ENCODE assay signal across 12 cellular contexts in genomic region chr12:132460571-132460970, GRCh38. TPM values are rescaled to one million over a fixed set of nuclear protein-coding genes. Genes with fewer than 3 reads are reported as not detected.
DNase-seq lines count a peak whose midpoint lies in the region; ATAC-seq and TF ChIP-seq lines count a peak whose summit lies in the region.
"Had no signal": no experiment of that assay in that cellular context is flagged by ENCODE, and none has a peak within 500 bp of the region (broad histone marks: within the 10 kb centered on the region; RNA-seq: fewer than 3 reads in every experiment).

No MANE protein-coding gene starts in this region.

- peaks cover 18% of the 10 kb centered on the region for H3K4me1 ChIP-seq in NT2/D1 (ENCODE audit: insufficient read depth, insufficient read length)
- peaks cover 4% of the 10 kb centered on the region for H3K4me1 ChIP-seq in hepatocyte (ENCODE audit: insufficient read depth)
- H3K4me1 ChIP-seq in testis = no peaks in the 10 kb centered on the region

- no peak for ATAC-seq in GM21515 (IDR thresholded peaks at IDR 0.05; ENCODE audit: unreplicated experiment)

- H4K20me1 ChIP-seq in hepatocyte (ENCODE audit: insufficient read depth, poor library complexity, severe bottlenecking) = no peaks in the 10 kb centered on the region

- intact Hi-C loops in testis (cut with DNase I; ENCODE audit: low total_unique reads) = no loop called here

- no peaks in the 10 kb centered on the region for H3K79me2 ChIP-seq in hepatocyte

- TF ChIP-seq CTCF in 22Rv1 (IDR thresholded peaks at IDR 0.05) = peak; percentile 71
- TF ChIP-seq CTCF in GM06990 (IDR thresholded peaks at IDR 0.05; ENCODE audit: insufficient read depth, low read length, poor library complexity, severe bottlenecking) = peak; percentile 17
- TF ChIP-seq CTCF in hepatocyte (IDR thresholded peaks at IDR 0.05; ENCODE audit: poor library complexity) = peak; percentile 13
- TF ChIP-seq CTCF in testis (IDR thresholded peaks at IDR 0.05) = no peak

- no peak overlapping the region for H3K4me2 ChIP-seq in hepatocyte

- H3K9me3 ChIP-seq in NT2/D1 (ENCODE audit: insufficient read depth, low read length) (0 out of 2 replicates have a peak, but pooled peaks cover 5% of the 10 kb centered on the region), hepatocyte (ENCODE audit: low read depth) (no peaks in the 10 kb centered on the region), testis (no peaks in the 10 kb centered on the region)

- TF ChIP-seq POLR2A in testis (IDR thresholded peaks at IDR 0.05) = no peak

- H3K27ac ChIP-seq in 22Rv1 (no peak overlapping the region), hepatocyte (no peak overlapping the region), testis (no peak overlapping the region)
- H3K27ac ChIP-seq: C4-2B, skin epidermis had no signal

- DNase-seq in GM06990 (ENCODE audit: extremely low read depth, insufficient read length) = no peak
- peak; percentile 38 for DNase-seq in NT2/D1 (ENCODE audit: low read depth, low spot score)
- DNase-seq in hepatocyte (ENCODE audit: low spot score) = no peak
- DNase-seq in SKM-1 (lab: John Stamatoyannopoulos, UW; ENCODE audit: unreplicated experiment) = no peak
- DNase-seq in NCI-H1417 (lab: John Stamatoyannopoulos, UW) = no peak
- DNase-seq in testis = no peak
- DNase-seq: activated B cell treated with CpG ODN at 0.5 μM for 24 hours; activated naive CD4-positive, alpha-beta T cell treated with Interleukin-2 at 50 U/mL for 16 hours had no signal

- H3K27me3 ChIP-seq in GM06990 (replicated peaks; ENCODE audit: control insufficient read depth, insufficient read depth, low read length) (no peaks in the 10 kb centered on the region), NT2/D1 (ENCODE audit: insufficient read depth, insufficient read length) (peaks cover 81% of the 10 kb centered on the region), hepatocyte (peaks cover 10% of the 10 kb centered on the region), testis (no peaks in the 10 kb centered on the region)

- WGBS in hepatocyte (ENCODE audit: low lambda C conversion rate, missing lambda C conversion rate) = 78% methylated on average over 13 of the region's 13 CpGs
- 83 to 88% methylated on average over 7 to 13 of the region's 13 CpGs for WGBS in testis, 2 donors

- no peak overlapping the region for H3K9ac ChIP-seq in NT2/D1 (ENCODE audit: insufficient read length, low read depth)

- H3K4me3 ChIP-seq in GM06990 (replicated peaks; ENCODE audit: low read depth, low read length) (no peak overlapping the region), NT2/D1 (ENCODE audit: insufficient read length, low read depth) (no peak overlapping the region), hepatocyte (no peak overlapping the region), testis (no peak overlapping the region)
- H3K4me3 ChIP-seq: skin epidermis had no signal

- no peaks in the 10 kb centered on the region for H3K36me3 ChIP-seq in GM06990 (ENCODE audit: control insufficient read depth, insufficient read depth, low read length)
- no peaks in the 10 kb centered on the region for H3K36me3 ChIP-seq in NT2/D1 (ENCODE audit: insufficient read depth, insufficient read length, low read length)
- no peaks in the 10 kb centered on the region for H3K36me3 ChIP-seq in hepatocyte (replicated peaks; ENCODE audit: insufficient read depth, low read depth)
- no peaks in the 10 kb centered on the region for H3K36me3 ChIP-seq in testis (ENCODE audit: low read depth, missing control alignments)

- no peaks in the 10 kb centered on the region for H3K9me2 ChIP-seq in hepatocyte (replicated peaks; ENCODE audit: insufficient read depth)

- H2AFZ ChIP-seq in hepatocyte = no peak overlapping the region

RNA-seq across cellular contexts. Expression of gene FBRSL1, which starts 29.4 kb away (rescaled TPM):
- 5.8 and 18.5 TPM in 2 replicates for total RNA-seq in hepatocyte
- 61.1 and 69.1 TPM in 2 replicates for polyA plus RNA-seq in hepatocyte
- 10 to 100 TPM; 88.3 to 98.9 TPM for total RNA-seq in testis
- 51.1 TPM for polyA plus RNA-seq in testis (ENCODE audit: insufficient read depth, low read depth, low replicate concordance)

Comparison
In these comparisons a context has a peak if more than half of its experiments do, and no peak if none do; other contexts are left out.
1. CTCF ChIP-seq: peak in 22Rv1 (single experiment), GM06990 (single experiment) and hepatocyte (single experiment); none in testis (0 of 3).